In genomic region chr10:6211341-6212265, GRCh38 we compare ENCODE assay signal across 8 cellular contexts. TPM values are rescaled to one million over a fixed set of nuclear protein-coding genes. Genes with fewer than 3 reads are reported as not detected.
DNase-seq lines count a peak whose midpoint lies in the region; ATAC-seq and TF ChIP-seq lines count a peak whose summit lies in the region.

No MANE protein-coding gene starts in this region.

- peaks cover 78 to 96% (median 89%) of the 10 kb centered on the region in 11 experiments for H4K20me1 ChIP-seq in BLaER1 treated with 17β-estradiol and CSF1 and Interleukin-3, amounts not matched to agents 10 nM and 100 nM

- peak overlapping the region; percentile 4 to 64 (median 43); a peak in 17 of 22 replicates for H3K9ac ChIP-seq in BLaER1 treated with 17β-estradiol and CSF1 and Interleukin-3, amounts not matched to agents 10 nM and 100 nM

- H3K27ac ChIP-seq in BLaER1 treated with 17β-estradiol and CSF1 and Interleukin-3, amounts not matched to agents 10 nM and 100 nM = peak overlapping the region in 8 of 11 experiments; percentile 4 to 66 (median 42); a peak in 16 of 22 replicates
- peak overlapping the region; percentile 25 to 46 for H3K27ac ChIP-seq in right atrium auricular region

- intact Hi-C loops in posterior cingulate gyrus (cut with DNase I) = no loop called here

- H3K27me3 ChIP-seq in BLaER1 treated with 17β-estradiol and CSF1 and Interleukin-3, amounts not matched to agents 10 nM and 100 nM = no peaks in the 10 kb centered on the region
- H3K27me3 ChIP-seq in right atrium auricular region = no peaks in the 10 kb centered on the region

- no peaks in the 10 kb centered on the region for H3K9me3 ChIP-seq in BLaER1 treated with 17β-estradiol and CSF1 and Interleukin-3, amounts not matched to agents 10 nM and 100 nM (replicated peaks in 1 of 11)
- no peaks in the 10 kb centered on the region for H3K9me3 ChIP-seq in right atrium auricular region

- H3K36me3 ChIP-seq in BLaER1 treated with 17β-estradiol and CSF1 and Interleukin-3, amounts not matched to agents 10 nM and 100 nM = peaks cover 38 to 88% (median 52%) of the 10 kb centered on the region in 11 experiments
- peaks cover 30% of the 10 kb centered on the region for H3K36me3 ChIP-seq in right atrium auricular region

- no peak for DNase-seq in astrocyte of the cerebellum (ENCODE audit: low read depth)
- DNase-seq in right atrium auricular region (ENCODE audit: low spot score) = no peak
- peak; percentile 73 to 97 (median 82) for DNase-seq in posterior cingulate gyrus
- no peak for DNase-seq in NCI-H510A (lab: John Stamatoyannopoulos, UW)
- no peak for DNase-seq in stimulated activated naive CD4-positive, alpha-beta T cell treated with Interleukin-2 at 50 U/mL for 16 hours (lab: John Stamatoyannopoulos, UW)

- H3K4me3 ChIP-seq in BLaER1 treated with 17β-estradiol and CSF1 and Interleukin-3, amounts not matched to agents 10 nM and 100 nM = no peak overlapping the region
- H3K4me3 ChIP-seq in astrocyte of the cerebellum (ENCODE audit: low read depth, low read length) = no peak overlapping the region
- H3K4me3 ChIP-seq in right atrium auricular region = no peak overlapping the region

- H3K4me1 ChIP-seq in BLaER1 treated with 17β-estradiol and CSF1 and Interleukin-3, amounts not matched to agents 10 nM and 100 nM = peaks cover 67 to 87% (median 72%) of the 10 kb centered on the region in 10 experiments
- peaks cover 0 to 12% of the 10 kb centered on the region in 2 donors for H3K4me1 ChIP-seq in right atrium auricular region

- peak; percentile 13 for TF ChIP-seq CTCF in astrocyte of the cerebellum (IDR thresholded peaks at IDR 0.05; ENCODE audit: low read depth, low read length, missing control alignments)
- TF ChIP-seq CTCF in right atrium auricular region (IDR thresholded peaks at IDR 0.05) = no peak

- ATAC-seq in GM18520 (IDR thresholded peaks at IDR 0.05; ENCODE audit: unreplicated experiment) (no peak), GM19452 (IDR thresholded peaks at IDR 0.05; ENCODE audit: unreplicated experiment) (no peak)

- in situ Hi-C loops in astrocyte of the cerebellum (cut with HindIII; ENCODE audit: low sequenced_read_pairs) = no loop called here

- H3K4me2 ChIP-seq in BLaER1 treated with 17β-estradiol and CSF1 and Interleukin-3, amounts not matched to agents 10 nM and 100 nM = peak overlapping the region; percentile 54 to 91 (median 75)

RNA-seq across cellular contexts. Expression of gene PFKFB3, which starts 8.9 kb away (rescaled TPM):
- total RNA-seq in right atrium auricular region = 10 to 100 TPM in 1 of 2 donors, 1 to 10 TPM in 1; 9.4 to 16.5 TPM

Comparison
In these comparisons a context has a peak if more than half of its experiments do, and no peak if none do; other contexts are left out.
1. DNase-seq: peak in posterior cingulate gyrus (10 of 10); none in astrocyte of the cerebellum (single experiment), right atrium auricular region (single experiment), NCI-H510A (single experiment) and stimulated activated naive CD4-positive, alpha-beta T cell treated with Interleukin-2 at 50 U/mL for 16 hours (single experiment).